ENCODE assay signal across 21 cellular contexts in genomic region chr2:215782271-215782670, GRCh38.
"Had no signal": no experiment of that assay in that cellular context is flagged by ENCODE, and none has a peak within 500 bp of the region (broad histone marks: within the 10 kb centered on the region; RNA-seq: fewer than 3 reads in every experiment).

No MANE protein-coding gene starts in this region.

- ATAC-seq: effector memory CD8-positive, alpha-beta T cell; foreskin keratinocyte; left colon; stimulated activated effector memory CD8-positive, alpha-beta T cell treated with anti-CD3 and anti-CD28 coated beads, Interleukin-12 subunit alpha, Interleukin-12 subunit beta, amount 100 ng/mL, for 72 hours; stimulated activated naive CD8-positive, alpha-beta T cell treated with anti-CD3 and anti-CD28 coated beads, Interleukin-15, Interleukin-2, amounts not matched to agents 100 U/mL and 50 U/mL, for 24 hours; upper lobe of right lung had no signal

- H3K4me2 ChIP-seq: smooth muscle cell had no signal

- H3K4me3 Mint-ChIP-seq: dendritic cell treated with granulocyte-macrophage colony-stimulating factor and Interleukin-4, amounts not matched to agents 40 ng/mL and 50 ng/mL, for 4 days; effector memory CD8-positive, alpha-beta T cell; nephron; stimulated activated effector memory CD8-positive, alpha-beta T cell treated with anti-CD3 and anti-CD28 coated beads, Interleukin-12 subunit alpha, Interleukin-12 subunit beta, amount 100 ng/mL, for 72 hours had no signal

- H3K4me1 Mint-ChIP-seq: stimulated activated effector memory CD8-positive, alpha-beta T cell treated with anti-CD3 and anti-CD28 coated beads, Interleukin-12 subunit alpha, Interleukin-12 subunit beta, amount 100 ng/mL, for 72 hours had no signal

- H3K36me3 Mint-ChIP-seq: stimulated activated effector memory CD8-positive, alpha-beta T cell treated with anti-CD3 and anti-CD28 coated beads, Interleukin-12 subunit alpha, Interleukin-12 subunit beta, amount 100 ng/mL, for 72 hours had no signal

- H3K27ac Mint-ChIP-seq: dendritic cell treated with granulocyte-macrophage colony-stimulating factor and Interleukin-4, amounts not matched to agents 40 ng/mL and 50 ng/mL, for 4 days; effector memory CD8-positive, alpha-beta T cell; stimulated activated effector memory CD8-positive, alpha-beta T cell treated with anti-CD3 and anti-CD28 coated beads, Interleukin-12 subunit alpha, Interleukin-12 subunit beta, amount 100 ng/mL, for 72 hours had no signal

- H3K27me3 ChIP-seq: esophagus squamous epithelium, foreskin keratinocyte, tibial artery, upper lobe of right lung, vagina had no signal

- H3K79me2 ChIP-seq: parathyroid adenoma had no signal

- H3K36me3 ChIP-seq: esophagus squamous epithelium, prostate gland, tibial artery, upper lobe of right lung, vagina had no signal

- H3K27ac ChIP-seq: epithelial cell of prostate, foreskin keratinocyte, parathyroid adenoma, prostate gland, tibial artery, upper lobe of right lung, vagina had no signal

- H3K4me3 ChIP-seq: esophagus squamous epithelium, prostate gland, smooth muscle cell, tibial artery, upper lobe of right lung, vagina had no signal

- H2AFZ ChIP-seq: parathyroid adenoma had no signal

- H3K9ac ChIP-seq: parathyroid adenoma had no signal

- H3K4me1 ChIP-seq: foreskin keratinocyte, parathyroid adenoma, prostate gland, upper lobe of right lung had no signal

- DNase-seq: effector memory CD8-positive, alpha-beta T cell; esophagus squamous epithelium; foreskin keratinocyte; head of caudate nucleus; hippocampal formation; left colon; mesendoderm; occipital lobe; stimulated activated CD4-positive, alpha-beta T cell treated with anti-CD3 and anti-CD28 coated beads, Interleukin-2, amount 100 ng/mL, for 48 hours; stimulated activated CD8-positive, alpha-beta memory T cell treated with anti-CD3 and anti-CD28 coated beads, Interleukin-4, amount 100 ng/mL, for 48 hours; stimulated activated naive CD8-positive, alpha-beta T cell treated with anti-CD3 and anti-CD28 coated beads, Interleukin-15, Interleukin-2, amounts not matched to agents 100 U/mL and 50 U/mL, for 24 hours; tibial artery; upper lobe of right lung had no signal

- H3K9me3 Mint-ChIP-seq: dendritic cell treated with granulocyte-macrophage colony-stimulating factor and Interleukin-4, amounts not matched to agents 40 ng/mL and 50 ng/mL, for 4 days; effector memory CD8-positive, alpha-beta T cell; nephron; stimulated activated effector memory CD8-positive, alpha-beta T cell treated with anti-CD3 and anti-CD28 coated beads, Interleukin-12 subunit alpha, Interleukin-12 subunit beta, amount 100 ng/mL, for 72 hours had no signal

- H3K9me3 ChIP-seq: esophagus squamous epithelium, prostate gland, tibial artery, upper lobe of right lung, vagina had no signal
